ENCODE assay signal across 16 cellular contexts in the genomic region with DNA sequence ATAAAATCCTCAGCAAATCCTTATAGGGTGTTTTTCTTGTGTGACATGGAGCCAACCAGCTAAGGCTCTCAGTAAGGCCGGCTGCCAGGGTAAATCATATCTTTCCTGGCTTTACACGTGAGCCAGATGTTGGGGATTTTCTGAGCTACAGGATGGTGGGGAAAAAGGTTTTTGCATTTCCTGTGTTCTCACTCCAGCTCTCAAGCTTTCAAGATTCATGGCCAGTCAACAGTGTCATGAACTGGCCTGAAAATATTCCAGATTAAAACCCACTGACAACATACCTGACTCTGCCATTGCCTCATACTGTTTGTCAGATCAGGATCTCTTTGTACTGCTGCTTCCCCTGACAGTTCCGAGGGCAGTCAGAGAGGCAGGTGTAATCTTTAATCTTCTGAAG.
DNase-seq lines count a peak whose midpoint lies in the region; ATAC-seq and TF ChIP-seq lines count a peak whose summit lies in the region.
"Had no signal": no experiment of that assay in that cellular context is flagged by ENCODE, and none has a peak within 500 bp of the region (broad histone marks: within the 10 kb centered on the region; RNA-seq: fewer than 3 reads in every experiment).

No MANE protein-coding gene starts in this region.

- peaks cover 11% of the 10 kb centered on the region for H3K27me3 Mint-ChIP-seq in stimulated activated memory B cell treated with anti-CD40 and anti-IgM and Interleukin-4, amounts not matched to agents 10 μg/mL and 1 μg/mL and 100 μg/mL, for 72 hours

- 22% methylated on average over 3 of the region's 3 CpGs for WGBS in right lobe of liver (ENCODE audit: insufficient coverage, low coverage, low lambda C conversion rate, missing lambda C conversion rate)

- no peak overlapping the region for H3K27ac Mint-ChIP-seq in stimulated activated memory B cell treated with anti-CD40 and anti-IgM and Interleukin-4, amounts not matched to agents 10 μg/mL and 1 μg/mL and 100 μg/mL, for 72 hours
- H3K27ac Mint-ChIP-seq: activated T-helper 1 cell treated with anti-CD3 and anti-CD28 coated beads, Interleukin-12 subunit alpha, Interleukin-12 subunit beta, Interleukin-2, Interleukin-4 antibody, amounts not matched to agents 30 ng/mL and 10 ng/mL and 1 ng/mL, durations not matched to agents 14 hours and 24 hours and 36 hours; CD14-positive monocyte; immature natural killer cell; naive B cell had no signal

- peak in 3 of 4 donors; percentile 42 to 82 (median 52) for ATAC-seq in right lobe of liver
- no peak for ATAC-seq in stimulated activated memory B cell treated with anti-CD40 and anti-IgM and Interleukin-4, amounts not matched to agents 10 μg/mL and 1 μg/mL and 100 μg/mL, for 72 hours
- ATAC-seq in stimulated activated naive CD8-positive, alpha-beta T cell treated with anti-CD3 and anti-CD28 coated beads, Interleukin-15, Interleukin-2, amounts not matched to agents 100 U/mL and 50 U/mL, for 24 hours = no peak

- no peak overlapping the region for H3K27ac ChIP-seq in right lobe of liver
- H3K27ac ChIP-seq: sigmoid colon had no signal

- H3K36me3 Mint-ChIP-seq in stimulated activated memory B cell treated with anti-CD40 and anti-IgM and Interleukin-4, amounts not matched to agents 10 μg/mL and 1 μg/mL and 100 μg/mL, for 72 hours = no peaks in the 10 kb centered on the region
- H3K36me3 Mint-ChIP-seq: CD14-positive monocyte, immature natural killer cell had no signal

- peaks cover 7% of the 10 kb centered on the region for H3K9me3 Mint-ChIP-seq in stimulated activated memory B cell treated with anti-CD40 and anti-IgM and Interleukin-4, amounts not matched to agents 10 μg/mL and 1 μg/mL and 100 μg/mL, for 72 hours

- H3K4me1 ChIP-seq in right lobe of liver = no peaks in the 10 kb centered on the region
- H3K4me1 ChIP-seq: sigmoid colon had no signal

- H3K4me3 Mint-ChIP-seq in stimulated activated memory B cell treated with anti-CD40 and anti-IgM and Interleukin-4, amounts not matched to agents 10 μg/mL and 1 μg/mL and 100 μg/mL, for 72 hours = no peak overlapping the region
- H3K4me3 Mint-ChIP-seq: activated T-helper 1 cell treated with anti-CD3 and anti-CD28 coated beads, Interleukin-12 subunit alpha, Interleukin-12 subunit beta, Interleukin-2, Interleukin-4 antibody, amounts not matched to agents 30 ng/mL and 10 ng/mL and 1 ng/mL, durations not matched to agents 14 hours and 24 hours and 36 hours; CD14-positive monocyte; immature natural killer cell; naive B cell had no signal

- H3K27me3 ChIP-seq in right lobe of liver = no peaks in the 10 kb centered on the region
- H3K27me3 ChIP-seq: ascending aorta, sigmoid colon had no signal

- no peaks in the 10 kb centered on the region for H3K4me1 Mint-ChIP-seq in stimulated activated memory B cell treated with anti-CD40 and anti-IgM and Interleukin-4, amounts not matched to agents 10 μg/mL and 1 μg/mL and 100 μg/mL, for 72 hours
- H3K4me1 Mint-ChIP-seq: immature natural killer cell, naive B cell had no signal

- intact Hi-C loops in right lobe of liver (cut with DNase I) = no loop called here

- H3K36me3 ChIP-seq in right lobe of liver = no peaks in the 10 kb centered on the region
- H3K36me3 ChIP-seq: ascending aorta, sigmoid colon had no signal

- H3K4me3 ChIP-seq in epithelial cell of proximal tubule (ENCODE audit: low read depth, low read length) = no peak overlapping the region
- no peak overlapping the region for H3K4me3 ChIP-seq in right lobe of liver
- H3K4me3 ChIP-seq: ascending aorta, sigmoid colon had no signal

- peak; percentile 37 for DNase-seq in AG20443 (ENCODE audit: low spot score)
- DNase-seq in M059J (ENCODE audit: low read depth) = peak; percentile 7
- DNase-seq in epithelial cell of proximal tubule (ENCODE audit: low read depth) = peak; percentile 75
- no peak for DNase-seq in right lobe of liver
- no peak for DNase-seq in stimulated activated naive CD8-positive, alpha-beta T cell treated with anti-CD3 and anti-CD28 coated beads, Interleukin-15, Interleukin-2, amounts not matched to agents 100 U/mL and 50 U/mL, for 24 hours
- DNase-seq in iPS-NIHi11 (ENCODE audit: low spot score) = no peak
- DNase-seq in SW480 (ENCODE audit: low spot score) = no peak
- DNase-seq: immature natural killer cell, KBM-7, naive B cell, sigmoid colon, substantia nigra had no signal

- H3K9me3 ChIP-seq in right lobe of liver = no peaks in the 10 kb centered on the region
- H3K9me3 ChIP-seq: sigmoid colon had no signal

- no peak for TF ChIP-seq POLR2A in right lobe of liver (IDR thresholded peaks at IDR 0.05)

- TF ChIP-seq CTCF in epithelial cell of proximal tubule (conservative IDR thresholded peaks at IDR 0.05; ENCODE audit: low read depth, low read length) = no peak
- TF ChIP-seq CTCF in right lobe of liver (IDR thresholded peaks at IDR 0.05) = no peak

Comparison
In these comparisons a context has a peak if more than half of its experiments do, and no peak if none do; other contexts are left out.
1. DNase-seq: peak in AG20443 (single experiment), M059J (single experiment) and epithelial cell of proximal tubule (single experiment); none in right lobe of liver (0 of 3), stimulated activated naive CD8-positive, alpha-beta T cell treated with anti-CD3 and anti-CD28 coated beads, Interleukin-15, Interleukin-2, amounts not matched to agents 100 U/mL and 50 U/mL, for 24 hours (single experiment), iPS-NIHi11 (single experiment) and SW480 (single experiment).
2. ATAC-seq: peak in right lobe of liver (3 of 4); none in stimulated activated memory B cell treated with anti-CD40 and anti-IgM and Interleukin-4, amounts not matched to agents 10 μg/mL and 1 μg/mL and 100 μg/mL, for 72 hours (single experiment) and stimulated activated naive CD8-positive, alpha-beta T cell treated with anti-CD3 and anti-CD28 coated beads, Interleukin-15, Interleukin-2, amounts not matched to agents 100 U/mL and 50 U/mL, for 24 hours (single experiment).